ENCODE assay signal across 8 cellular contexts in the genomic region with DNA sequence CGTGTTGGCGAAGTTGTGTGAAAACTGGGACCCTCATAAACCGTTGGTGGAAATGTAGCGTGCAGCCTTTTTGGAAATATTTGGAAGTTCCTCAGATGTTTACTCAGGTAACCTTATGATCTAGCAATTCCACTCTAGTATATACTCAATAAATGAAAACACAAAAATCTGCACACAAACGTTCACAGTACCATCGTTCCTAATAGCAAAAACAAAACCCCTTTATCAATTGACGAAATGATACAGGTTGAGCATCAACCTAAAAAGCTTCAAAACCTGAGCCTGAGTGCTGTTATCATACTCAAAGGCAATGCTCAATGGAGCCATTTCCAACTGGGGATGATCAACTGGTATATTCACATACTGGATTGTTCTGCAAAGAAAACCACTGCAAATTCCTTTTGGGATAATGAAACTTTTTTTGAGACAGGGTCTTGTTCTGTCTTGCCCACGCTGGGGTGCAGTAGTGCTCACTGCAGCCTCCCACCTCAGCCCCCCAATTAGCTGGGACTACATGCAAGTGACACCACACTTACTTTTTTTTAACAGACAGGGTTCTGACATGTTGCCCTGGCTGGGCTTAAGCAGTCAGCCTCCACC. TPM values are rescaled to one million over a fixed set of nuclear protein-coding genes. Genes with fewer than 3 reads are reported as not detected.
DNase-seq lines count a peak whose midpoint lies in the region; ATAC-seq and TF ChIP-seq lines count a peak whose summit lies in the region.

No MANE protein-coding gene starts in this region.

- no peaks in the 10 kb centered on the region for H3K27me3 ChIP-seq in Peyer's patch

- no peaks in the 10 kb centered on the region for H3K9me3 Mint-ChIP-seq in effector memory CD8-positive, alpha-beta T cell
- H3K9me3 Mint-ChIP-seq in progenitor cell of endocrine pancreas (ENCODE audit: low read depth) = no peaks in the 10 kb centered on the region

- H3K36me3 Mint-ChIP-seq in effector memory CD8-positive, alpha-beta T cell (ENCODE audit: insufficient read depth) = peaks cover 68% of the 10 kb centered on the region
- peaks cover 33% of the 10 kb centered on the region for H3K36me3 Mint-ChIP-seq in progenitor cell of endocrine pancreas (ENCODE audit: insufficient read depth)

- peak overlapping the region; percentile 79 to 88 for H3K4me3 Mint-ChIP-seq in effector memory CD8-positive, alpha-beta T cell
- peak overlapping the region; percentile 99 for H3K4me3 Mint-ChIP-seq in progenitor cell of endocrine pancreas (ENCODE audit: low read depth)

- no peaks in the 10 kb centered on the region for H3K9me3 ChIP-seq in Peyer's patch

- H3K27ac Mint-ChIP-seq in effector memory CD8-positive, alpha-beta T cell = peak overlapping the region; percentile 84 to 96
- peak overlapping the region; percentile 99 for H3K27ac Mint-ChIP-seq in progenitor cell of endocrine pancreas

- H3K27me3 Mint-ChIP-seq in effector memory CD8-positive, alpha-beta T cell = no peaks in the 10 kb centered on the region
- no peaks in the 10 kb centered on the region for H3K27me3 Mint-ChIP-seq in progenitor cell of endocrine pancreas

- peaks cover 0 to 44% (median 0%) of the 10 kb centered on the region in 3 donors for H3K36me3 ChIP-seq in Peyer's patch

- no peak for ATAC-seq in effector memory CD8-positive, alpha-beta T cell (replicated peaks)

- TF ChIP-seq POLR2A in Peyer's patch (IDR thresholded peaks at IDR 0.05) = no peak

- DNase-seq in Peyer's patch (no peak), progenitor cell of endocrine pancreas (ENCODE audit: low spot score, unreplicated experiment) (no peak), NCI-H446 treated with DMSO at 0.1 percent for 48 hours (lab: John Stamatoyannopoulos, UW) (no peak), NCI-H1092 (lab: John Stamatoyannopoulos, UW) (no peak), amygdala (lab: John Stamatoyannopoulos, UW) (no peak), OCI-M1 (lab: John Stamatoyannopoulos, UW) (no peak)
- DNase-seq in effector memory CD8-positive, alpha-beta T cell = no peak

- H3K4me1 ChIP-seq in Peyer's patch = peaks cover 0 to 30% (median 11%) of the 10 kb centered on the region in 4 donors

- peaks cover 35 to 53% of the 10 kb centered on the region in 2 donors for H3K4me1 Mint-ChIP-seq in effector memory CD8-positive, alpha-beta T cell (ENCODE audit: low read depth in 2 of 2)
- peaks cover 40% of the 10 kb centered on the region for H3K4me1 Mint-ChIP-seq in progenitor cell of endocrine pancreas (ENCODE audit: low read depth)

- peak overlapping the region; percentile 54; the same call in 1 of the 2 replicates for H3K4me3 ChIP-seq in GM08714 (ENCODE audit: low read length)
- peak overlapping the region; percentile 57 to 89 (median 78) for H3K4me3 ChIP-seq in Peyer's patch

- no peak for TF ChIP-seq CTCF in Peyer's patch (IDR thresholded peaks at IDR 0.05)
- no peak for TF ChIP-seq CTCF in progenitor cell of endocrine pancreas (IDR thresholded peaks at IDR 0.05; ENCODE audit: unreplicated experiment)

- peak overlapping the region; percentile 93 to 98 (median 97) for H3K27ac ChIP-seq in Peyer's patch

RNA-seq across cellular contexts. Expression of gene C18orf32, which starts 0.8 kb away (rescaled TPM):
- 10 to 100 TPM in 3 of 4 donors, 1 to 10 TPM in 1; 8.3 to 51.3 (median 26.5) TPM for total RNA-seq in Peyer's patch
- total RNA-seq in progenitor cell of endocrine pancreas = 55.6 and 58.1 TPM in 2 replicates

RNA-seq across cellular contexts. Expression of gene RPL17, which starts 4.5 kb away (rescaled TPM):
- total RNA-seq in Peyer's patch = 1,000 to 10,000 TPM in 2 of 4 donors, 100 to 1,000 TPM in 2; 845 to 1,874 (median 991) TPM
- total RNA-seq in progenitor cell of endocrine pancreas = 1,835 and 1,920 TPM in 2 replicates

RNA-seq across cellular contexts. Expression of gene DYM, which starts 27.4 kb away (rescaled TPM):
- total RNA-seq in Peyer's patch (100 to 1,000 TPM in 1 of 4 donors, 10 to 100 TPM in 3; 36.4 to 134 (median 76.0) TPM), progenitor cell of endocrine pancreas (81.9 and 82.8 TPM in 2 replicates)
